Comparison of ENCODE assay signal across 26 cellular contexts in the genomic region with DNA sequence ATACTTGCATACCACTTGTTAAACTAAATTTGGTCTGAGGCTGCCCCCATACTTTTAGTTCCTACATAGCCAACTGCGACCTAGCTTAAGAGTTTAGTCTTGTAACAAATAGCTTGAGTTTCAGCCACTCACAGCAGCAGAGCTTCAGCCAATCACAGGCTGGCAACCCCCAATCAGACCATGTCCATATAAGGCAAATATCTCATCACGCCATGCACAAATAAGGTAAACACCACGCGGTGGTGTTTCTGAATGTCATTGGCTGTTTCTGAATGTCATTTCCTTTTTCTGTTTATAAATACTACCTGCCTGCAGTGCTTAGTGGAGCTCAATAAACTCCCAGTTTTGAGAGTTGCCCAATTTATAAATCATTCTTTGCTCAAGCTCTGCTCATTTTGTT.
"Had no signal": no experiment of that assay in that cellular context is flagged by ENCODE, and none has a peak within 500 bp of the region (broad histone marks: within the 10 kb centered on the region; RNA-seq: fewer than 3 reads in every experiment).

No MANE protein-coding gene starts in this region.

- DNase-seq: activated CD4-positive, alpha-beta memory T cell treated with anti-CD3 and anti-CD28 coated beads for 36 hours; activated CD4-positive, alpha-beta T cell treated with anti-CD3 and anti-CD28 coated beads for 48 hours; activated effector memory CD4-positive, alpha-beta T cell treated with Interleukin-2 at 50 U/mL for 16 hours; activated naive CD4-positive, alpha-beta T cell treated with anti-CD3 and anti-CD28 coated beads for 36 hours; activated naive CD8-positive, alpha-beta T cell treated with anti-CD3 and anti-CD28 coated beads, Interleukin-2, amount 10 ng/mL, durations not matched to agents 7 days and 5 days; activated T-cell treated with anti-CD3 and anti-CD28 coated beads, Interleukin-2, amount 50 U/mL, for 72 hours; amniotic stem cell; colonic mucosa; dorsolateral prefrontal cortex; effector memory CD8-positive, alpha-beta T cell; head of caudate nucleus; hypothalamus; islet precursor cell; left cardiac atrium; pancreas; psoas muscle; stimulated activated CD4-positive, alpha-beta T cell treated with anti-CD3 and anti-CD28 coated beads, Interleukin-1b, Interleukin-23, amount 100 ng/mL, for 48 hours; substantia nigra; T1000; thyroid gland; upper lobe of right lung had no signal

- H3K27ac ChIP-seq: breast epithelium, colonic mucosa, dorsolateral prefrontal cortex, gastroesophageal sphincter, pancreas, psoas muscle, right atrium auricular region, thyroid gland, upper lobe of right lung had no signal

- H3K27me3 Mint-ChIP-seq: activated CD4-positive, alpha-beta memory T cell treated with anti-CD3 and anti-CD28 coated beads for 36 hours; effector memory CD8-positive, alpha-beta T cell had no signal

- H3K4me1 Mint-ChIP-seq: activated naive CD8-positive, alpha-beta T cell treated with anti-CD3 and anti-CD28 coated beads, Interleukin-2, amount 10 ng/mL, durations not matched to agents 7 days and 5 days; nephron had no signal

- H3K36me3 ChIP-seq: breast epithelium, colonic mucosa, gastroesophageal sphincter, pancreas, right atrium auricular region, thyroid gland, upper lobe of right lung had no signal

- H3K4me3 ChIP-seq: breast epithelium, colonic mucosa, dorsolateral prefrontal cortex, gastroesophageal sphincter, pancreas, psoas muscle, right atrium auricular region, thyroid gland, upper lobe of right lung had no signal

- H3K27me3 ChIP-seq: breast epithelium, colonic mucosa, dorsolateral prefrontal cortex, gastroesophageal sphincter, pancreas, right atrium auricular region, thyroid gland, upper lobe of right lung had no signal

- ATAC-seq: activated T-cell treated with anti-CD3 and anti-CD28 coated beads, Interleukin-2, amount 50 U/mL, for 72 hours; effector memory CD8-positive, alpha-beta T cell; gastroesophageal sphincter; left cardiac atrium; pancreas; psoas muscle; upper lobe of right lung had no signal

- H3K36me3 Mint-ChIP-seq: activated CD4-positive, alpha-beta memory T cell treated with anti-CD3 and anti-CD28 coated beads for 36 hours; activated naive CD8-positive, alpha-beta T cell treated with anti-CD3 and anti-CD28 coated beads, Interleukin-2, amount 10 ng/mL, durations not matched to agents 7 days and 5 days had no signal

- H3K9me3 ChIP-seq: breast epithelium, colonic mucosa, gastroesophageal sphincter, pancreas, psoas muscle, right atrium auricular region, thyroid gland, upper lobe of right lung had no signal

- H3K9me3 Mint-ChIP-seq: activated CD4-positive, alpha-beta memory T cell treated with anti-CD3 and anti-CD28 coated beads for 36 hours; activated naive CD4-positive, alpha-beta T cell treated with anti-CD3 and anti-CD28 coated beads for 36 hours had no signal

- H3K4me1 ChIP-seq: breast epithelium, colonic mucosa, gastroesophageal sphincter, pancreas, psoas muscle, right atrium auricular region, thyroid gland, upper lobe of right lung had no signal

- H3K27ac Mint-ChIP-seq: activated CD4-positive, alpha-beta memory T cell treated with anti-CD3 and anti-CD28 coated beads for 36 hours; activated naive CD4-positive, alpha-beta T cell treated with anti-CD3 and anti-CD28 coated beads for 36 hours; activated naive CD8-positive, alpha-beta T cell treated with anti-CD3 and anti-CD28 coated beads, Interleukin-2, amount 10 ng/mL, durations not matched to agents 7 days and 5 days; activated T-cell treated with anti-CD3 and anti-CD28 coated beads, Interleukin-2, amount 50 U/mL, for 72 hours; effector memory CD8-positive, alpha-beta T cell; nephron; stimulated activated naive CD8-positive, alpha-beta T cell treated with anti-CD3 and anti-CD28 coated beads, Interleukin-15, Interleukin-2, amounts not matched to agents 100 ng/mL and 50 ng/mL, for 24 hours had no signal

- H3K4me3 Mint-ChIP-seq: activated CD4-positive, alpha-beta memory T cell treated with anti-CD3 and anti-CD28 coated beads for 36 hours; activated naive CD4-positive, alpha-beta T cell treated with anti-CD3 and anti-CD28 coated beads for 36 hours; activated naive CD8-positive, alpha-beta T cell treated with anti-CD3 and anti-CD28 coated beads, Interleukin-2, amount 10 ng/mL, durations not matched to agents 7 days and 5 days; activated T-cell treated with anti-CD3 and anti-CD28 coated beads, Interleukin-2, amount 50 U/mL, for 72 hours; effector memory CD8-positive, alpha-beta T cell; nephron; stimulated activated naive CD8-positive, alpha-beta T cell treated with anti-CD3 and anti-CD28 coated beads, Interleukin-15, Interleukin-2, amounts not matched to agents 100 ng/mL and 50 ng/mL, for 24 hours had no signal
